In the genomic region with DNA sequence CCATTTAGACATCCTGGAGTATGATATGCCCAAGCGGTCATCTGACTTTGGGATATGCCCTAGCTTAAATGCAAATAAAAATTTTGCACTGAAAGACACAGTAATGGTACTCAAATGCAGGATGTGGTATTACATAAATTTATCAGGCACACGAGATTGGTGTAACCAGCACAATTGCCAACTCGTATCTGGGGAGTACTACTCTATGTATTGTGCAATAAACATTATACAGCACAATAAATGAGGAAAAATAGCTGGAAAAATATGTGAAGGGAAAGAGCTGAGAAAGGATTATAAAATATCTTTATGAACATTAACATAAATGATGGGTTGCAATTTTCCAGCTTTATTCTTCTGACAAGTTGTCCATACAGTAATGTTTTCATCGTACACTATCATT, we compare ENCODE assay signal across 26 cellular contexts.
"Had no signal": no experiment of that assay in that cellular context is flagged by ENCODE, and none has a peak within 500 bp of the region (broad histone marks: within the 10 kb centered on the region; RNA-seq: fewer than 3 reads in every experiment).

No MANE protein-coding gene starts in this region.

- H3K27ac ChIP-seq: epithelial cell of prostate, esophagus squamous epithelium, gastrocnemius medialis, heart right ventricle, left lung, lower lobe of right lung had no signal

- H3K4me3 ChIP-seq: esophagus squamous epithelium, gastrocnemius medialis, heart right ventricle, left lung, lower lobe of right lung, mucosa of descending colon had no signal

- H3K27me3 ChIP-seq: esophagus squamous epithelium, gastrocnemius medialis, heart right ventricle, left lung had no signal

- H3K9me3 ChIP-seq: esophagus squamous epithelium, gastrocnemius medialis, heart right ventricle, left lung, lower lobe of right lung, mucosa of descending colon had no signal

- ATAC-seq: effector memory CD8-positive, alpha-beta T cell; esophagus mucosa; gastrocnemius medialis; heart right ventricle; left cardiac atrium; left lung; left ventricle myocardium superior; lower lobe of right lung; mucosa of descending colon; naive thymus-derived CD8-positive, alpha-beta T cell had no signal

- DNase-seq: cortex of kidney; effector CD8-positive, alpha-beta T cell; effector memory CD8-positive, alpha-beta T cell; endodermal cell; erythroblast; esophagus squamous epithelium; foreskin fibroblast; foreskin melanocyte; gastrocnemius medialis; glutamatergic neuron; head of caudate nucleus; heart right ventricle; hippocampal formation; left cardiac atrium; left lung; left ventricle myocardium superior; lower lobe of right lung; mesenchymal stem cell; mucosa of descending colon; naive B cell; naive thymus-derived CD8-positive, alpha-beta T cell had no signal

- FAIRE-seq: endometrium, islet of Langerhans, keratinocyte had no signal

- H3K36me3 ChIP-seq: esophagus squamous epithelium, gastrocnemius medialis, heart right ventricle, left lung, lower lobe of right lung had no signal

- H3K4me1 ChIP-seq: esophagus squamous epithelium, gastrocnemius medialis, heart right ventricle, left lung, lower lobe of right lung had no signal
